1 cellular context compared by ENCODE assay signal in genomic region chrX:120286733-120287512, GRCh38.
A peak's percentile ranks its signal among the peaks of the same experiment; 100 is the strongest.
TF ChIP-seq lines count a peak whose summit lies in the region.

No MANE protein-coding gene starts in this region.

TF ChIP-seq in HepG2, 621 proteins besides CTCF, POLR2A, EP300 and RAD21 (continued from another document and continues in another):
- 0 out of 2 replicates have a peak, but pooled peaks have one; percentile 24 for TF ChIP-seq SP5 (CRISPR knock-in tag; IDR thresholded peaks at IDR 0.05; ENCODE audit: borderline replicate concordance, low read depth)
- no peak for TF ChIP-seq POLR2G (IDR thresholded peaks at IDR 0.05; ENCODE audit: low read depth, low read length)
- TF ChIP-seq ZMYM4 (CRISPR knock-in tag; IDR thresholded peaks at IDR 0.05), result peak; percentile 62
- no peak for TF ChIP-seq CREB1 (IDR thresholded peaks at IDR 0.05)
- TF ChIP-seq CREB1 (CRISPR knock-in tag; IDR thresholded peaks at IDR 0.05), result peak; percentile 35; the same call in 1 of the 2 replicates
- TF ChIP-seq HDAC6 (IDR thresholded peaks at IDR 0.05; ENCODE audit: low read depth, low read length), result no peak
- TF ChIP-seq ZNF558 (CRISPR knock-in tag; IDR thresholded peaks at IDR 0.05; ENCODE audit: borderline replicate concordance), result no peak
- TF ChIP-seq ZXDC (CRISPR knock-in tag; IDR thresholded peaks at IDR 0.05), result no peak
- TF ChIP-seq PITX1 (CRISPR knock-in tag; IDR thresholded peaks at IDR 0.05), result peak; percentile 37; the same call in 1 of the 2 replicates
- TF ChIP-seq PPARG (CRISPR knock-in tag; conservative IDR thresholded peaks at IDR 0.05), result 0 out of 2 replicates have a peak, but pooled peaks have one; percentile 32
- no peak for TF ChIP-seq RARG (CRISPR knock-in tag; IDR thresholded peaks at IDR 0.05; ENCODE audit: low read depth)
- no peak for TF ChIP-seq ZNF276 (CRISPR knock-in tag; IDR thresholded peaks at IDR 0.05; ENCODE audit: low read depth)
- TF ChIP-seq KDM6A (CRISPR knock-in tag; IDR thresholded peaks at IDR 0.05; ENCODE audit: low read depth), result peak; percentile 29; the same call in 1 of the 2 replicates
- peak; percentile 90 for TF ChIP-seq ZNF281 (CRISPR knock-in tag; IDR thresholded peaks at IDR 0.05; ENCODE audit: borderline replicate concordance)
- TF ChIP-seq TCF7 (IDR thresholded peaks at IDR 0.05; ENCODE audit: low read depth), result peak; percentile 90
- TF ChIP-seq HOXD1 (CRISPR knock-in tag; IDR thresholded peaks at IDR 0.05), result no peak
- TF ChIP-seq NCOA2 (CRISPR knock-in tag; IDR thresholded peaks at IDR 0.05), result peak; percentile 61; the same call in 1 of the 2 replicates
- TF ChIP-seq ZBTB43 (CRISPR knock-in tag; conservative IDR thresholded peaks at IDR 0.05), result no peak
- TF ChIP-seq ZNF274 (CRISPR knock-in tag; IDR thresholded peaks at IDR 0.05), result no peak
- TF ChIP-seq GFI1 (CRISPR knock-in tag; IDR thresholded peaks at IDR 0.05; ENCODE audit: borderline replicate concordance), result peak; percentile 75; the same call in 1 of the 2 replicates
- no peak for TF ChIP-seq ZNF639 (CRISPR knock-in tag; conservative IDR thresholded peaks at IDR 0.05)
- no peak for TF ChIP-seq MYPOP (CRISPR knock-in tag; IDR thresholded peaks at IDR 0.05)
- no peak for TF ChIP-seq ATF7 (IDR thresholded peaks at IDR 0.05)
- no peak for TF ChIP-seq ATF7 (CRISPR knock-in tag; IDR thresholded peaks at IDR 0.05)
- peak; percentile 56; the same call in 1 of the 2 replicates for TF ChIP-seq BCL6 (CRISPR knock-in tag; IDR thresholded peaks at IDR 0.05)
- TF ChIP-seq TCF7L2 (IDR thresholded peaks at IDR 0.05; ENCODE audit: low read depth, low read length), result peak; percentile 24; the same call in 1 of the 2 replicates
- TF ChIP-seq SOX6 (IDR thresholded peaks at IDR 0.05), result no peak
- peak; percentile 87 for TF ChIP-seq SOX6 (CRISPR knock-in tag; IDR thresholded peaks at IDR 0.05)
- TF ChIP-seq XRCC5 (optimal IDR thresholded peaks at IDR 0.05; ENCODE audit: low read length), result peak; percentile 25
- TF ChIP-seq MED1 (CRISPR knock-in tag; IDR thresholded peaks at IDR 0.05), result peak; percentile 49; the same call in 1 of the 2 replicates
- no peak for TF ChIP-seq ZNF30 (CRISPR knock-in tag; IDR thresholded peaks at IDR 0.05)
- TF ChIP-seq ZNF17 (CRISPR knock-in tag; IDR thresholded peaks at IDR 0.05), result no peak
- TF ChIP-seq FOXA1 (IDR thresholded peaks at IDR 0.05), result no peak
- peak; percentile 6; the same call in 1 of the 2 replicates for TF ChIP-seq FOXA1 (CRISPR knock-in tag; IDR thresholded peaks at IDR 0.05)
- TF ChIP-seq ATF1 (CRISPR knock-in tag; IDR thresholded peaks at IDR 0.05), result peak; percentile 19; the same call in 1 of the 2 replicates
- peak; percentile 70 for TF ChIP-seq MIXL1 (CRISPR knock-in tag; IDR thresholded peaks at IDR 0.05)
- no peak for TF ChIP-seq ZNF598 (CRISPR knock-in tag; IDR thresholded peaks at IDR 0.05; ENCODE audit: borderline replicate concordance)
- 0 out of 2 replicates have a peak, but pooled peaks have one; percentile 17 for TF ChIP-seq PHF8 (CRISPR knock-in tag; IDR thresholded peaks at IDR 0.05)
- TF ChIP-seq FOXJ3 (CRISPR knock-in tag; IDR thresholded peaks at IDR 0.05; ENCODE audit: borderline replicate concordance), result no peak
- 0 out of 2 replicates have a peak, but pooled peaks have one; percentile 20 for TF ChIP-seq POGZ (CRISPR knock-in tag; IDR thresholded peaks at IDR 0.05)
- peak; percentile 84 to 94 for TF ChIP-seq NR2F1 (CRISPR knock-in tag; IDR thresholded peaks at IDR 0.05)
- TF ChIP-seq ZHX1 (CRISPR knock-in tag; IDR thresholded peaks at IDR 0.05; ENCODE audit: low read depth), result no peak
- TF ChIP-seq ZNF280B (CRISPR knock-in tag; IDR thresholded peaks at IDR 0.05; ENCODE audit: borderline replicate concordance), result no peak
- peak; percentile 37; the same call in 1 of the 2 replicates for TF ChIP-seq RXRB (CRISPR knock-in tag; IDR thresholded peaks at IDR 0.05; ENCODE audit: borderline replicate concordance)
- TF ChIP-seq ZNF605 (CRISPR knock-in tag; IDR thresholded peaks at IDR 0.05), result no peak
- no peak for TF ChIP-seq ZNF570 (CRISPR knock-in tag; IDR thresholded peaks at IDR 0.05; ENCODE audit: borderline replicate concordance)
- no peak for TF ChIP-seq ZC3H13 (CRISPR knock-in tag; IDR thresholded peaks at IDR 0.05)
- peak; percentile 44; the same call in 1 of the 2 replicates for TF ChIP-seq HDAC2 (CRISPR knock-in tag; IDR thresholded peaks at IDR 0.05)
- TF ChIP-seq ZNF180 (CRISPR knock-in tag; IDR thresholded peaks at IDR 0.05; ENCODE audit: borderline replicate concordance, low read depth), result no peak
- peak; percentile 55 for TF ChIP-seq CBX1 (IDR thresholded peaks at IDR 0.05; ENCODE audit: low read depth)
- no peak for TF ChIP-seq ZFP36 (IDR thresholded peaks at IDR 0.05; ENCODE audit: borderline replicate concordance, low read depth, low read length, partially characterized antibody)
